Comparison of ENCODE assay signal across 1 cellular context in genomic region chr4:13492752-13493151, GRCh38.
TF ChIP-seq lines count a peak whose summit lies in the region.

No MANE protein-coding gene starts in this region.

TF ChIP-seq in HepG2, 621 proteins besides CTCF, POLR2A, EP300 and RAD21 (continued from another document):
- no peak for TF ChIP-seq FOXP4 (CRISPR knock-in tag; IDR thresholded peaks at IDR 0.05)
- no peak for TF ChIP-seq PHF20 (CRISPR knock-in tag; IDR thresholded peaks at IDR 0.05)
- no peak for TF ChIP-seq AGO1 (IDR thresholded peaks at IDR 0.05; ENCODE audit: low read depth, low read length, poor library complexity, severe bottlenecking)
- TF ChIP-seq NR2F2 (IDR thresholded peaks at IDR 0.05; ENCODE audit: borderline replicate concordance, low read depth): no peak
- no peak for TF ChIP-seq ZNF367 (CRISPR knock-in tag; IDR thresholded peaks at IDR 0.05; ENCODE audit: borderline replicate concordance)
- no peak for TF ChIP-seq PTBP1 (IDR thresholded peaks at IDR 0.05; ENCODE audit: low read depth, low read length, poor library complexity, severe bottlenecking)
- no peak for TF ChIP-seq XBP1 (CRISPR knock-in tag; IDR thresholded peaks at IDR 0.05)
- TF ChIP-seq, protein P1, sequence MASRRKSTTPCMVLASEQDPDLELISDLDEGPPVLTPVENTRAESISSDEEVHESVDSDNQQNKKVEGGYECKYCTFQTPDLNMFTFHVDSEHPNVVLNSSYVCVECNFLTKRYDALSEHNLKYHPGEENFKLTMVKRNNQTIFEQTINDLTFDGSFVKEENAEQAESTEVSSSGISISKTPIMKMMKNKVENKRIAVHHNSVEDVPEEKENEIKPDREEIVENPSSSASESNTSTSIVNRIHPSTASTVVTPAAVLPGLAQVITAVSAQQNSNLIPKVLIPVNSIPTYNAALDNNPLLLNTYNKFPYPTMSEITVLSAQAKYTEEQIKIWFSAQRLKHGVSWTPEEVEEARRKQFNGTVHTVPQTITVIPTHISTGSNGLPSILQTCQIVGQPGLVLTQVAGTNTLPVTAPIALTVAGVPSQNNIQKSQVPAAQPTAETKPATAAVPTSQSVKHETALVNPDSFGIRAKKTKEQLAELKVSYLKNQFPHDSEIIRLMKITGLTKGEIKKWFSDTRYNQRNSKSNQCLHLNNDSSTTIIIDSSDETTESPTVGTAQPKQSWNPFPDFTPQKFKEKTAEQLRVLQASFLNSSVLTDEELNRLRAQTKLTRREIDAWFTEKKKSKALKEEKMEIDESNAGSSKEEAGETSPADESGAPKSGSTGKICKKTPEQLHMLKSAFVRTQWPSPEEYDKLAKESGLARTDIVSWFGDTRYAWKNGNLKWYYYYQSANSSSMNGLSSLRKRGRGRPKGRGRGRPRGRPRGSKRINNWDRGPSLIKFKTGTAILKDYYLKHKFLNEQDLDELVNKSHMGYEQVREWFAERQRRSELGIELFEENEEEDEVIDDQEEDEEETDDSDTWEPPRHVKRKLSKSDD (CRISPR knock-in tag; IDR thresholded peaks at IDR 0.05; ENCODE audit: low read depth): no peak
- TF ChIP-seq ESRRA (CRISPR knock-in tag; IDR thresholded peaks at IDR 0.05; ENCODE audit: low read depth): no peak
- TF ChIP-seq SAP130 (CRISPR knock-in tag; IDR thresholded peaks at IDR 0.05; ENCODE audit: low read depth): no peak
- TF ChIP-seq TOE1 (CRISPR knock-in tag; IDR thresholded peaks at IDR 0.05): no peak
- TF ChIP-seq GFI1 (CRISPR knock-in tag; IDR thresholded peaks at IDR 0.05; ENCODE audit: borderline replicate concordance): no peak
- TF ChIP-seq PITX1 (CRISPR knock-in tag; IDR thresholded peaks at IDR 0.05): no peak
- TF ChIP-seq ZNF788 (CRISPR knock-in tag; IDR thresholded peaks at IDR 0.05; ENCODE audit: borderline replicate concordance): no peak
- no peak for TF ChIP-seq EHMT2 (IDR thresholded peaks at IDR 0.05; ENCODE audit: borderline replicate concordance, low read depth, low read length)
- TF ChIP-seq, protein P2, sequence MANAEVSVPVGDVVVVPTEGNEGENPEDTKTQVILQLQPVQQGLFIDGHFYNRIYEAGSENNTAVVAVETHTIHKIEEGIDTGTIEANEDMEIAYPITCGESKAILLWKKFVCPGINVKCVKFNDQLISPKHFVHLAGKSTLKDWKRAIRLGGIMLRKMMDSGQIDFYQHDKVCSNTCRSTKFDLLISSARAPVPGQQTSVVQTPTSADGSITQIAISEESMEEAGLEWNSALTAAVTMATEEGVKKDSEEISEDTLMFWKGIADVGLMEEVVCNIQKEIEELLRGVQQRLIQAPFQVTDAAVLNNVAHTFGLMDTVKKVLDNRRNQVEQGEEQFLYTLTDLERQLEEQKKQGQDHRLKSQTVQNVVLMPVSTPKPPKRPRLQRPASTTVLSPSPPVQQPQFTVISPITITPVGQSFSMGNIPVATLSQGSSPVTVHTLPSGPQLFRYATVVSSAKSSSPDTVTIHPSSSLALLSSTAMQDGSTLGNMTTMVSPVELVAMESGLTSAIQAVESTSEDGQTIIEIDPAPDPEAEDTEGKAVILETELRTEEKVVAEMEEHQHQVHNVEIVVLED (CRISPR knock-in tag; IDR thresholded peaks at IDR 0.05; ENCODE audit: borderline replicate concordance): no peak
- TF ChIP-seq ZNF503 (CRISPR knock-in tag; IDR thresholded peaks at IDR 0.05): no peak
